11 cellular contexts compared by ENCODE assay signal in genomic region chr9:77892171-77892570, GRCh38.
DNase-seq lines count a peak whose midpoint lies in the region; ATAC-seq lines count a peak whose summit lies in the region.
"Had no signal": no experiment of that assay in that cellular context is flagged by ENCODE, and none has a peak within 500 bp of the region (broad histone marks: within the 10 kb centered on the region; RNA-seq: fewer than 3 reads in every experiment).

No MANE protein-coding gene starts in this region.

- no peaks in the 10 kb centered on the region for H3K27me3 Mint-ChIP-seq in activated T-cell treated with anti-CD3 and anti-CD28 coated beads, Interleukin-2, amount 50 U/mL, for 72 hours (ENCODE audit: low read depth)
- H3K27me3 Mint-ChIP-seq in T-helper 17 cell = no peaks in the 10 kb centered on the region
- H3K27me3 Mint-ChIP-seq in stimulated activated naive B cell treated with anti-CD40 and anti-IgM and Interleukin-4, amounts not matched to agents 10 μg/mL and 1 μg/mL and 100 μg/mL, for 72 hours = no peaks in the 10 kb centered on the region
- H3K27me3 Mint-ChIP-seq: activated naive CD4-positive, alpha-beta T cell treated with anti-CD3 and anti-CD28 coated beads, Interleukin-2, amount 50 U/mL, for 24 hours had no signal

- DNase-seq in activated T-cell treated with anti-CD3 and anti-CD28 coated beads, Interleukin-2, amount 50 U/mL, for 72 hours = peak in 1 of 2 donors; percentile 6
- DNase-seq in activated T-cell treated with anti-CD3 and anti-CD28 coated beads, Interleukin-2, amount 50 U/mL, for 1 hour = no peak
- DNase-seq in T-helper 17 cell (no peak), HPDE6-E6E7 (ENCODE audit: extremely low spot score) (no peak), NCI-H82 (lab: John Stamatoyannopoulos, UW) (no peak), amygdala (lab: John Stamatoyannopoulos, UW) (no peak)
- DNase-seq in stimulated activated naive B cell treated with anti-CD40 and anti-IgM and Interleukin-4, amounts not matched to agents 10 μg/mL and 1 μg/mL and 100 μg/mL, for 72 hours = no peak
- DNase-seq: NCI-H226 had no signal

- H3K4me3 Mint-ChIP-seq in activated T-cell treated with anti-CD3 and anti-CD28 coated beads, Interleukin-2, amount 50 U/mL, for 72 hours = peak overlapping the region; percentile 24 to 52
- no peak overlapping the region for H3K4me3 Mint-ChIP-seq in T-helper 17 cell
- H3K4me3 Mint-ChIP-seq in stimulated activated naive B cell treated with anti-CD40 and anti-IgM and Interleukin-4, amounts not matched to agents 10 μg/mL and 1 μg/mL and 100 μg/mL, for 72 hours = no peak overlapping the region
- H3K4me3 Mint-ChIP-seq: activated naive CD4-positive, alpha-beta T cell treated with anti-CD3 and anti-CD28 coated beads, Interleukin-2, amount 50 U/mL, for 24 hours had no signal

- H3K9me3 Mint-ChIP-seq in activated T-cell treated with anti-CD3 and anti-CD28 coated beads, Interleukin-2, amount 50 U/mL, for 72 hours = no peaks in the 10 kb centered on the region
- H3K9me3 Mint-ChIP-seq in stimulated activated naive B cell treated with anti-CD40 and anti-IgM and Interleukin-4, amounts not matched to agents 10 μg/mL and 1 μg/mL and 100 μg/mL, for 72 hours = no peaks in the 10 kb centered on the region
- H3K9me3 Mint-ChIP-seq: activated naive CD4-positive, alpha-beta T cell treated with anti-CD3 and anti-CD28 coated beads, Interleukin-2, amount 50 U/mL, for 24 hours had no signal

- no peaks in the 10 kb centered on the region for H3K9me3 ChIP-seq in T-helper 17 cell (ENCODE audit: control insufficient read depth, low read length, poor library complexity, severe bottlenecking)

- H3K4me1 Mint-ChIP-seq in activated T-cell treated with anti-CD3 and anti-CD28 coated beads, Interleukin-2, amount 50 U/mL, for 72 hours (ENCODE audit: low read depth) = peaks cover 38% of the 10 kb centered on the region
- H3K4me1 Mint-ChIP-seq in T-helper 17 cell = peaks cover 27% of the 10 kb centered on the region
- peaks cover 6 to 14% of the 10 kb centered on the region in 2 donors for H3K4me1 Mint-ChIP-seq in stimulated activated naive B cell treated with anti-CD40 and anti-IgM and Interleukin-4, amounts not matched to agents 10 μg/mL and 1 μg/mL and 100 μg/mL, for 72 hours

- no peaks in the 10 kb centered on the region for H3K36me3 Mint-ChIP-seq in activated T-cell treated with anti-CD3 and anti-CD28 coated beads, Interleukin-2, amount 50 U/mL, for 72 hours (ENCODE audit: insufficient read depth in 2 of 2)
- peaks cover 4% of the 10 kb centered on the region for H3K36me3 Mint-ChIP-seq in T-helper 17 cell (ENCODE audit: low read depth)
- no peaks in the 10 kb centered on the region for H3K36me3 Mint-ChIP-seq in stimulated activated naive B cell treated with anti-CD40 and anti-IgM and Interleukin-4, amounts not matched to agents 10 μg/mL and 1 μg/mL and 100 μg/mL, for 72 hours

- ATAC-seq in activated T-cell treated with anti-CD3 and anti-CD28 coated beads, Interleukin-2, amount 50 U/mL, for 72 hours (replicated peaks in 1 of 2) = peak; percentile 45 to 77
- ATAC-seq in HG02759 (IDR thresholded peaks at IDR 0.05; ENCODE audit: unreplicated experiment) (peak; percentile 84), T-helper 17 cell (no peak)
- ATAC-seq in stimulated activated naive B cell treated with anti-CD40 and anti-IgM and Interleukin-4, amounts not matched to agents 10 μg/mL and 1 μg/mL and 100 μg/mL, for 72 hours (replicated peaks) = peak; percentile 74 to 80
- ATAC-seq: sciatic nerve had no signal

- H3K27ac Mint-ChIP-seq in activated T-cell treated with anti-CD3 and anti-CD28 coated beads, Interleukin-2, amount 50 U/mL, for 72 hours = peak overlapping the region; percentile 41
- H3K27ac Mint-ChIP-seq in T-helper 17 cell = peak overlapping the region; percentile 66
- H3K27ac Mint-ChIP-seq in stimulated activated naive B cell treated with anti-CD40 and anti-IgM and Interleukin-4, amounts not matched to agents 10 μg/mL and 1 μg/mL and 100 μg/mL, for 72 hours = no peak overlapping the region
- H3K27ac Mint-ChIP-seq: activated naive CD4-positive, alpha-beta T cell treated with anti-CD3 and anti-CD28 coated beads, Interleukin-2, amount 50 U/mL, for 24 hours had no signal

Comparison
In these comparisons a context has a peak if more than half of its experiments do, and no peak if none do; other contexts are left out.
1. H3K4me3 Mint-ChIP-seq: peak in activated T-cell treated with anti-CD3 and anti-CD28 coated beads, Interleukin-2, amount 50 U/mL, for 72 hours (2 of 2); none in T-helper 17 cell (single experiment) and stimulated activated naive B cell treated with anti-CD40 and anti-IgM and Interleukin-4, amounts not matched to agents 10 μg/mL and 1 μg/mL and 100 μg/mL, for 72 hours (0 of 2).